ENCODE assay signal across 1 cellular context in the genomic region with DNA sequence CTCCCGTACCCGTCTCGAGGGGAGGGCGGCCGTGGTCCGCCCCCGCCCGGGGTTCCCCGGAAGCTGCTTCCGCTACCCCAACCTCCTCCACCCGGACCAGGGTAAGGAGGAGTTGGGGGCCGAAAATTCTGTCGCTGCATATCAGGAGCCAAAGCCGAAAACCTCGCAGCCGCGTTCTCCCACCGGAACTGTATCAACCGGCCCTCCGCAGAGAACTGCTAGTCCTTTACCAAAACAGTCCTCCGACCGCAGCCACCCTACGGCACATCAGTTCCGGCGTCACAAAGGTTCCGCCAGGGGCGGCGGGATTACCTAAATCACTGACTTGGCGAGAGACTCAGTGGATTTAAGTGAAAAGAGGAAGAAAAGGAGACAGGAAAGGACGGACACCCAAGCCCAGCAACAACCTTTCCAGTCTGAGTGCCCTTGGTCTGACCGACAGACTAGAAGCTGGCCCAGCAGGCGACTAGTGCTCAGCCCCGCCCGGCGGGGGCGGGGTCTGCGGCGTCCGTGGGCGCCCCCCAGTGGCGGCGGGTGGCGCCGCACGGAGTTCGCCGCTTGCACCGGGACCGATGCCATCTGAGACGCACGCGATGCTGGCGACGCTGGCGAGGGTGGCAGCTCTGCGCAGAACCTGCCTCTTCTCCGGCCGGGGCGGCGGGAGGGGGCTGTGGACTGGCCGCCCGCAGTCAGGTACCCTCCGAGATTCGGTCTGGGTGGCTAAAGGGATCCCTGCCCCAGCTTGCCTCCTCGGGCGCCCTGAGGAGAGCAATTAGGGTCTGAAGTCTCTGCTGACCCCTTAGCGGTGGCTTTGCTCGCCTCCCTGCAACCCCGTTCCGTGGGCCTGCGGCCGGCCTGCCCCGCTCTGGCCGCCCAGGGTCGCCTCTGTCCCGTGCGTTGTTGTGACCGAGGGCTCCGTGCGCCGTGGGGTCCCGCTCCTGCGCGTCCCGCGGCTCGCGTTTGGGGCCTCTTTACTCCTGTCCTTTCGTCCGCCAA.
A peak's percentile ranks its signal among the peaks of the same experiment; 100 is the strongest.
TF ChIP-seq lines count a peak whose summit lies in the region.

A gene (minus strand): TSS at position 195 of the 996 bp plus-strand sequence. CDS start 55 bp downstream, at position 140.
A gene (plus strand): TSS at position 578 of the 996 bp plus-strand sequence.

TF ChIP-seq in HepG2, 621 proteins besides CTCF, POLR2A, EP300 and RAD21 (continued from another document and continues in another):
- TF ChIP-seq, protein P1, sequence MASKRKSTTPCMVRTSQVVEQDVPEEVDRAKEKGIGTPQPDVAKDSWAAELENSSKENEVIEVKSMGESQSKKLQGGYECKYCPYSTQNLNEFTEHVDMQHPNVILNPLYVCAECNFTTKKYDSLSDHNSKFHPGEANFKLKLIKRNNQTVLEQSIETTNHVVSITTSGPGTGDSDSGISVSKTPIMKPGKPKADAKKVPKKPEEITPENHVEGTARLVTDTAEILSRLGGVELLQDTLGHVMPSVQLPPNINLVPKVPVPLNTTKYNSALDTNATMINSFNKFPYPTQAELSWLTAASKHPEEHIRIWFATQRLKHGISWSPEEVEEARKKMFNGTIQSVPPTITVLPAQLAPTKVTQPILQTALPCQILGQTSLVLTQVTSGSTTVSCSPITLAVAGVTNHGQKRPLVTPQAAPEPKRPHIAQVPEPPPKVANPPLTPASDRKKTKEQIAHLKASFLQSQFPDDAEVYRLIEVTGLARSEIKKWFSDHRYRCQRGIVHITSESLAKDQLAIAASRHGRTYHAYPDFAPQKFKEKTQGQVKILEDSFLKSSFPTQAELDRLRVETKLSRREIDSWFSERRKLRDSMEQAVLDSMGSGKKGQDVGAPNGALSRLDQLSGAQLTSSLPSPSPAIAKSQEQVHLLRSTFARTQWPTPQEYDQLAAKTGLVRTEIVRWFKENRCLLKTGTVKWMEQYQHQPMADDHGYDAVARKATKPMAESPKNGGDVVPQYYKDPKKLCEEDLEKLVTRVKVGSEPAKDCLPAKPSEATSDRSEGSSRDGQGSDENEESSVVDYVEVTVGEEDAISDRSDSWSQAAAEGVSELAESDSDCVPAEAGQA (IDR thresholded peaks at IDR 0.05; ENCODE audit: low read depth) = peak; percentile 78; the same call in 1 of the 2 replicates
- TF ChIP-seq, protein P1 (CRISPR knock-in tag; IDR thresholded peaks at IDR 0.05; ENCODE audit: borderline replicate concordance) = no peak
- TF ChIP-seq, protein P2, sequence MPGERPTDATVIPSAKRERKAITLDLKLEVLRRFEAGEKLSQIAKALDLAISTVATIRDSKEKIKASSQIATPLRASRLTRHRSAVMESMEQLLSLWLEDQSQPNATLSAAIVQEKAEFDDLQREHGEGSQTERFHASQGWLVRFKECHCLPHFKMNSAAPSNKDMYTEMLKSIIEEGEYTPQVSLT (CRISPR knock-in tag; IDR thresholded peaks at IDR 0.05; ENCODE audit: borderline replicate concordance, low read depth) = 0 out of 2 replicates have a peak, but pooled peaks have one; percentile 82
- TF ChIP-seq ZNF816 (CRISPR knock-in tag; IDR thresholded peaks at IDR 0.05; ENCODE audit: borderline replicate concordance) (peak; percentile 85), KLF9 (CRISPR knock-in tag; IDR thresholded peaks at IDR 0.05; ENCODE audit: low read depth) (no peak), ADNP (CRISPR knock-in tag; IDR thresholded peaks at IDR 0.05) (no peak), YEATS2 (CRISPR knock-in tag; IDR thresholded peaks at IDR 0.05; ENCODE audit: borderline replicate concordance) (peak; percentile 89), ZBTB38 (CRISPR knock-in tag; IDR thresholded peaks at IDR 0.05) (peak; percentile 56; the same call in 1 of the 2 replicates), EED (CRISPR knock-in tag; IDR thresholded peaks at IDR 0.05) (no peak), ZNF557 (CRISPR knock-in tag; IDR thresholded peaks at IDR 0.05) (peak; percentile 16; the same call in 1 of the 2 replicates), ZNF674 (CRISPR knock-in tag; IDR thresholded peaks at IDR 0.05; ENCODE audit: low read depth) (no peak), ZNF17 (CRISPR knock-in tag; IDR thresholded peaks at IDR 0.05) (no peak), SKI (IDR thresholded peaks at IDR 0.05; ENCODE audit: partially characterized antibody) (peak; percentile 47), ZNF180 (CRISPR knock-in tag; IDR thresholded peaks at IDR 0.05; ENCODE audit: borderline replicate concordance, low read depth) (no peak), FOXO1 (CRISPR knock-in tag; IDR thresholded peaks at IDR 0.05) (peak; percentile 3; the same call in 1 of the 2 replicates), ZNF709 (CRISPR knock-in tag; IDR thresholded peaks at IDR 0.05) (peak; percentile 34; the same call in 1 of the 2 replicates), RORA (CRISPR knock-in tag; IDR thresholded peaks at IDR 0.05) (peak; percentile 83; the same call in 1 of the 2 replicates), REXO4 (CRISPR knock-in tag; IDR thresholded peaks at IDR 0.05; ENCODE audit: borderline replicate concordance) (no peak), TBP (CRISPR knock-in tag; IDR thresholded peaks at IDR 0.05) (no peak), ZFP90 (CRISPR knock-in tag; IDR thresholded peaks at IDR 0.05; ENCODE audit: borderline replicate concordance) (no peak), ETV5 (CRISPR knock-in tag; IDR thresholded peaks at IDR 0.05; ENCODE audit: borderline replicate concordance) (peak; percentile 57; the same call in 1 of the 2 replicates), RELA (CRISPR knock-in tag; IDR thresholded peaks at IDR 0.05) (no peak), NR3C1 (CRISPR knock-in tag; IDR thresholded peaks at IDR 0.05) (no peak), MTA1 (CRISPR knock-in tag; IDR thresholded peaks at IDR 0.05; ENCODE audit: borderline replicate concordance) (peak; percentile 31; the same call in 1 of the 2 replicates), ZNF296 (CRISPR knock-in tag; conservative IDR thresholded peaks at IDR 0.05) (0 out of 2 replicates have a peak, but pooled peaks have one; percentile 16)
- TF ChIP-seq, protein P3, sequence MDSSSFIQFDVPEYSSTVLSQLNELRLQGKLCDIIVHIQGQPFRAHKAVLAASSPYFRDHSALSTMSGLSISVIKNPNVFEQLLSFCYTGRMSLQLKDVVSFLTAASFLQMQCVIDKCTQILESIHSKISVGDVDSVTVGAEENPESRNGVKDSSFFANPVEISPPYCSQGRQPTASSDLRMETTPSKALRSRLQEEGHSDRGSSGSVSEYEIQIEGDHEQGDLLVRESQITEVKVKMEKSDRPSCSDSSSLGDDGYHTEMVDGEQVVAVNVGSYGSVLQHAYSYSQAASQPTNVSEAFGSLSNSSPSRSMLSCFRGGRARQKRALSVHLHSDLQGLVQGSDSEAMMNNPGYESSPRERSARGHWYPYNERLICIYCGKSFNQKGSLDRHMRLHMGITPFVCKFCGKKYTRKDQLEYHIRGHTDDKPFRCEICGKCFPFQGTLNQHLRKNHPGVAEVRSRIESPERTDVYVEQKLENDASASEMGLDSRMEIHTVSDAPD (CRISPR knock-in tag; IDR thresholded peaks at IDR 0.05) = no peak
- TF ChIP-seq, protein P4, sequence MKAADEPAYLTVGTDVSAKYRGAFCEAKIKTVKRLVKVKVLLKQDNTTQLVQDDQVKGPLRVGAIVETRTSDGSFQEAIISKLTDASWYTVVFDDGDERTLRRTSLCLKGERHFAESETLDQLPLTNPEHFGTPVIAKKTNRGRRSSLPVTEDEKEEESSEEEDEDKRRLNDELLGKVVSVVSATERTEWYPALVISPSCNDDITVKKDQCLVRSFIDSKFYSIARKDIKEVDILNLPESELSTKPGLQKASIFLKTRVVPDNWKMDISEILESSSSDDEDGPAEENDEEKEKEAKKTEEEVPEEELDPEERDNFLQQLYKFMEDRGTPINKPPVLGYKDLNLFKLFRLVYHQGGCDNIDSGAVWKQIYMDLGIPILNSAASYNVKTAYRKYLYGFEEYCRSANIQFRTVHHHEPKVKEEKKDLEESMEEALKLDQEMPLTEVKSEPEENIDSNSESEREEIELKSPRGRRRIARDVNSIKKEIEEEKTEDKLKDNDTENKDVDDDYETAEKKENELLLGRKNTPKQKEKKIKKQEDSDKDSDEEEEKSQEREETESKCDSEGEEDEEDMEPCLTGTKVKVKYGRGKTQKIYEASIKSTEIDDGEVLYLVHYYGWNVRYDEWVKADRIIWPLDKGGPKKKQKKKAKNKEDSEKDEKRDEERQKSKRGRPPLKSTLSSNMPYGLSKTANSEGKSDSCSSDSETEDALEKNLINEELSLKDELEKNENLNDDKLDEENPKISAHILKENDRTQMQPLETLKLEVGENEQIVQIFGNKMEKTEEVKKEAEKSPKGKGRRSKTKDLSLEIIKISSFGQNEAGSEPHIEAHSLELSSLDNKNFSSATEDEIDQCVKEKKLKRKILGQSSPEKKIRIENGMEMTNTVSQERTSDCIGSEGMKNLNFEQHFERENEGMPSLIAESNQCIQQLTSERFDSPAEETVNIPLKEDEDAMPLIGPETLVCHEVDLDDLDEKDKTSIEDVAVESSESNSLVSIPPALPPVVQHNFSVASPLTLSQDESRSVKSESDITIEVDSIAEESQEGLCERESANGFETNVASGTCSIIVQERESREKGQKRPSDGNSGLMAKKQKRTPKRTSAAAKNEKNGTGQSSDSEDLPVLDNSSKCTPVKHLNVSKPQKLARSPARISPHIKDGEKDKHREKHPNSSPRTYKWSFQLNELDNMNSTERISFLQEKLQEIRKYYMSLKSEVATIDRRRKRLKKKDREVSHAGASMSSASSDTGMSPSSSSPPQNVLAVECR (CRISPR knock-in tag; IDR thresholded peaks at IDR 0.05; ENCODE audit: borderline replicate concordance) = peak; percentile 83
- TF ChIP-seq, protein P5, sequence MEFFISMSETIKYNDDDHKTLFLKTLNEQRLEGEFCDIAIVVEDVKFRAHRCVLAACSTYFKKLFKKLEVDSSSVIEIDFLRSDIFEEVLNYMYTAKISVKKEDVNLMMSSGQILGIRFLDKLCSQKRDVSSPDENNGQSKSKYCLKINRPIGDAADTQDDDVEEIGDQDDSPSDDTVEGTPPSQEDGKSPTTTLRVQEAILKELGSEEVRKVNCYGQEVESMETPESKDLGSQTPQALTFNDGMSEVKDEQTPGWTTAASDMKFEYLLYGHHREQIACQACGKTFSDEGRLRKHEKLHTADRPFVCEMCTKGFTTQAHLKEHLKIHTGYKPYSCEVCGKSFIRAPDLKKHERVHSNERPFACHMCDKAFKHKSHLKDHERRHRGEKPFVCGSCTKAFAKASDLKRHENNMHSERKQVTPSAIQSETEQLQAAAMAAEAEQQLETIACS (CRISPR knock-in tag; IDR thresholded peaks at IDR 0.05) = no peak; the same call in 1 of the 2 replicates
- TF ChIP-seq, protein P6, sequence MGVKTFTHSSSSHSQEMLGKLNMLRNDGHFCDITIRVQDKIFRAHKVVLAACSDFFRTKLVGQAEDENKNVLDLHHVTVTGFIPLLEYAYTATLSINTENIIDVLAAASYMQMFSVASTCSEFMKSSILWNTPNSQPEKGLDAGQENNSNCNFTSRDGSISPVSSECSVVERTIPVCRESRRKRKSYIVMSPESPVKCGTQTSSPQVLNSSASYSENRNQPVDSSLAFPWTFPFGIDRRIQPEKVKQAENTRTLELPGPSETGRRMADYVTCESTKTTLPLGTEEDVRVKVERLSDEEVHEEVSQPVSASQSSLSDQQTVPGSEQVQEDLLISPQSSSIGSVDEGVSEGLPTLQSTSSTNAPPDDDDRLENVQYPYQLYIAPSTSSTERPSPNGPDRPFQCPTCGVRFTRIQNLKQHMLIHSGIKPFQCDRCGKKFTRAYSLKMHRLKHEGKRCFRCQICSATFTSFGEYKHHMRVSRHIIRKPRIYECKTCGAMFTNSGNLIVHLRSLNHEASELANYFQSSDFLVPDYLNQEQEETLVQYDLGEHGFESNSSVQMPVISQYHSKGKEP (CRISPR knock-in tag; IDR thresholded peaks at IDR 0.05) = peak; percentile 85
- TF ChIP-seq, protein P7, sequence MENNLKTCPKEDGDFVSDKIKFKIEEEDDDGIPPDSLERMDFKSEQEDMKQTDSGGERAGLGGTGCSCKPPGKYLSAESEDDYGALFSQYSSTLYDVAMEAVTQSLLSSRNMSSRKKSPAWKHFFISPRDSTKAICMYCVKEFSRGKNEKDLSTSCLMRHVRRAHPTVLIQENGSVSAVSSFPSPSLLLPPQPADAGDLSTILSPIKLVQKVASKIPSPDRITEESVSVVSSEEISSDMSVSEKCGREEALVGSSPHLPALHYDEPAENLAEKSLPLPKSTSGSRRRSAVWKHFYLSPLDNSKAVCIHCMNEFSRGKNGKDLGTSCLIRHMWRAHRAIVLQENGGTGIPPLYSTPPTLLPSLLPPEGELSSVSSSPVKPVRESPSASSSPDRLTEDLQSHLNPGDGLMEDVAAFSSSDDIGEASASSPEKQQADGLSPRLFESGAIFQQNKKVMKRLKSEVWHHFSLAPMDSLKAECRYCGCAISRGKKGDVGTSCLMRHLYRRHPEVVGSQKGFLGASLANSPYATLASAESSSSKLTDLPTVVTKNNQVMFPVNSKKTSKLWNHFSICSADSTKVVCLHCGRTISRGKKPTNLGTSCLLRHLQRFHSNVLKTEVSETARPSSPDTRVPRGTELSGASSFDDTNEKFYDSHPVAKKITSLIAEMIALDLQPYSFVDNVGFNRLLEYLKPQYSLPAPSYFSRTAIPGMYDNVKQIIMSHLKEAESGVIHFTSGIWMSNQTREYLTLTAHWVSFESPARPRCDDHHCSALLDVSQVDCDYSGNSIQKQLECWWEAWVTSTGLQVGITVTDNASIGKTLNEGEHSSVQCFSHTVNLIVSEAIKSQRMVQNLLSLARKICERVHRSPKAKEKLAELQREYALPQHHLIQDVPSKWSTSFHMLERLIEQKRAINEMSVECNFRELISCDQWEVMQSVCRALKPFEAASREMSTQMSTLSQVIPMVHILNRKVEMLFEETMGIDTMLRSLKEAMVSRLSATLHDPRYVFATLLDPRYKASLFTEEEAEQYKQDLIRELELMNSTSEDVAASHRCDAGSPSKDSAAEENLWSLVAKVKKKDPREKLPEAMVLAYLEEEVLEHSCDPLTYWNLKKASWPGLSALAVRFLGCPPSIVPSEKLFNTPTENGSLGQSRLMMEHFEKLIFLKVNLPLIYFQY (CRISPR knock-in tag; IDR thresholded peaks at IDR 0.05; ENCODE audit: borderline replicate concordance) = peak; percentile 43; the same call in 1 of the 2 replicates
- TF ChIP-seq, protein P8, sequence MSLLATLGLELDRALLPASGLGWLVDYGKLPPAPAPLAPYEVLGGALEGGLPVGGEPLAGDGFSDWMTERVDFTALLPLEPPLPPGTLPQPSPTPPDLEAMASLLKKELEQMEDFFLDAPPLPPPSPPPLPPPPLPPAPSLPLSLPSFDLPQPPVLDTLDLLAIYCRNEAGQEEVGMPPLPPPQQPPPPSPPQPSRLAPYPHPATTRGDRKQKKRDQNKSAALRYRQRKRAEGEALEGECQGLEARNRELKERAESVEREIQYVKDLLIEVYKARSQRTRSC (CRISPR knock-in tag; IDR thresholded peaks at IDR 0.05; ENCODE audit: low read depth) = no peak
